Comparison of ENCODE assay signal across 8 cellular contexts in genomic region chr14:76811561-76811960, GRCh38. TPM values are rescaled to one million over a fixed set of nuclear protein-coding genes. Genes with fewer than 3 reads are reported as not detected.
DNase-seq lines count a peak whose midpoint lies in the region; ATAC-seq and TF ChIP-seq lines count a peak whose summit lies in the region.

No MANE protein-coding gene starts in this region.

- no peaks in the 10 kb centered on the region for H3K9me3 ChIP-seq in duodenal mucosa (ENCODE audit: control insufficient read depth in 1 of 2, low read length in 2 of 2)

- peak overlapping the region in 4 of 7 donors; percentile 74 to 90 (median 81) for H3K27ac Mint-ChIP-seq in CD14-positive monocyte
- H3K27ac Mint-ChIP-seq in nephron progenitor cell: no peak overlapping the region

- H3K4me1 Mint-ChIP-seq in CD14-positive monocyte (peaks cover 21% of the 10 kb centered on the region), nephron progenitor cell (peaks cover 34% of the 10 kb centered on the region)

- ATAC-seq in sciatic nerve: no peak
- no peak for ATAC-seq in HG03439 (IDR thresholded peaks at IDR 0.05; ENCODE audit: unreplicated experiment)

- intact Hi-C loops in CD14-positive monocyte (cut with micrococcal nuclease): loop anchor here in 1 of 2 donors (10.0 kb wide), 1 partner anchor 53 kb away; no protein-coding TSS in a partner anchor
- intact Hi-C loops in sciatic nerve (cut with DNase I): no loop called here

- H3K36me3 Mint-ChIP-seq in CD14-positive monocyte (peaks cover 31 to 33% of the 10 kb centered on the region in 2 donors), nephron progenitor cell (ENCODE audit: low read depth) (peaks cover 23% of the 10 kb centered on the region)

- H3K9ac ChIP-seq in duodenal mucosa (ENCODE audit: low read depth in 1 of 2, low read length in 2 of 2): peak overlapping the region; percentile 71 to 81

- H3K4me3 ChIP-seq in NB4 (ENCODE audit: low read depth, low read length) (peak overlapping the region; percentile 86), duodenal mucosa (ENCODE audit: low read depth in 1 of 2, low read length in 2 of 2) (peak overlapping the region; percentile 87)

- H3K27me3 Mint-ChIP-seq in CD14-positive monocyte (ENCODE audit: low read depth in 3 of 3) (peaks cover 0 to 4% (median 3%) of the 10 kb centered on the region in 3 donors), nephron progenitor cell (ENCODE audit: low read depth, poor library complexity) (no peaks in the 10 kb centered on the region)

- H3K27me3 ChIP-seq in duodenal mucosa (ENCODE audit: control insufficient read depth in 1 of 2, insufficient read depth in 2 of 2, low read length in 2 of 2): no peaks in the 10 kb centered on the region

- no peak overlapping the region for H3K27ac ChIP-seq in duodenal mucosa (ENCODE audit: low read depth, low read length)

- H3K4me3 Mint-ChIP-seq in CD14-positive monocyte: peak overlapping the region; percentile 90 to 96
- H3K4me3 Mint-ChIP-seq in nephron progenitor cell: peak overlapping the region; percentile 96

- TF ChIP-seq POLR2A in NB4 (IDR thresholded peaks at IDR 0.05; ENCODE audit: extremely low read depth, insufficient read length): no peak

- H3K9me3 Mint-ChIP-seq in CD14-positive monocyte (no peaks in the 10 kb centered on the region), nephron progenitor cell (no peaks in the 10 kb centered on the region)

- no peak for TF ChIP-seq CTCF in CD14-positive monocyte (IDR thresholded peaks at IDR 0.05)
- TF ChIP-seq CTCF in NB4 (IDR thresholded peaks at IDR 0.05; ENCODE audit: low read depth, low read length): no peak
- TF ChIP-seq CTCF in nephron progenitor cell (IDR thresholded peaks at IDR 0.05): no peak

- peaks cover 15 to 27% of the 10 kb centered on the region in 2 donors for H3K36me3 ChIP-seq in duodenal mucosa (ENCODE audit: control insufficient read depth in 1 of 2, insufficient read depth in 2 of 2, low read length in 2 of 2)

- peaks cover 8 to 12% of the 10 kb centered on the region in 2 donors for H3K4me1 ChIP-seq in duodenal mucosa (ENCODE audit: control insufficient read depth in 1 of 2, insufficient read depth in 2 of 2, low read length in 2 of 2)

- DNase-seq in CD14-positive monocyte (ENCODE audit: low spot score) (no peak), NB4 (ENCODE audit: low read depth) (peak; percentile 8), nephron progenitor cell (no peak), AG08395 (ENCODE audit: low spot score) (no peak), sciatic nerve (ENCODE audit: low spot score) (no peak)
- no peak for DNase-seq in stimulated activated CD4-positive, alpha-beta T cell treated with anti-CD3 and anti-CD28 coated beads, Interleukin-4, amount 100 ng/mL, for 4 hours

RNA-seq across cellular contexts. Expression of gene ANGEL1, which starts 1.1 kb away (rescaled TPM):
- polyA plus RNA-seq in CD14-positive monocyte: 1 to 10 TPM; 8.1 to 8.5 TPM
- 35.7 TPM for total RNA-seq in sciatic nerve

RNA-seq across cellular contexts. Expression of gene LRRC74A, which starts 14.6 kb away (rescaled TPM):
- under 1 TPM in 1 of 2 donors, not detected in 1; 0.24 TPM for polyA plus RNA-seq in CD14-positive monocyte
- total RNA-seq in sciatic nerve: not detected

RNA-seq across cellular contexts. Expression of gene VASH1, which starts 50.3 kb away (rescaled TPM):
- polyA plus RNA-seq in CD14-positive monocyte: 1 to 10 TPM; 2.5 to 3.3 TPM
- 19.3 TPM for total RNA-seq in sciatic nerve
